ENCODE assay signal across 15 cellular contexts in genomic region chr9:123448247-123448646, GRCh38.
"Had no signal": no experiment of that assay in that cellular context is flagged by ENCODE, and none has a peak within 500 bp of the region (broad histone marks: within the 10 kb centered on the region; RNA-seq: fewer than 3 reads in every experiment).

No MANE protein-coding gene starts in this region.

- H3K4me3 Mint-ChIP-seq: naive B cell, nephron, type B pancreatic cell had no signal

- ATAC-seq: foreskin keratinocyte, left cardiac atrium had no signal

- H3K27me3 Mint-ChIP-seq: naive B cell, type B pancreatic cell had no signal

- H3K36me3 ChIP-seq: thyroid gland had no signal

- H3K27ac ChIP-seq: foreskin keratinocyte, thyroid gland had no signal

- DNase-seq: dermis blood vessel endothelial cell; erythroblast; foreskin keratinocyte; kidney; left cardiac atrium; left ventricle myocardium superior; mesenchymal stem cell; naive B cell; small intestine; stimulated activated CD4-positive, alpha-beta T cell treated with anti-CD3 and anti-CD28 coated beads, Interleukin-2, amount 100 ng/mL, for 48 hours; stimulated activated naive CD4-positive, alpha-beta T cell treated with Interleukin-2 at 50 U/mL for 16 hours; thyroid gland had no signal

- H3K9me3 ChIP-seq: thyroid gland had no signal

- H3K4me1 ChIP-seq: foreskin keratinocyte had no signal

- H3K27ac Mint-ChIP-seq: type B pancreatic cell had no signal

- H3K4me3 ChIP-seq: lung, thyroid gland had no signal

- H3K27me3 ChIP-seq: foreskin keratinocyte, thyroid gland had no signal

- H3K9me3 Mint-ChIP-seq: naive B cell, nephron, type B pancreatic cell had no signal
